Comparison of ENCODE assay signal across 25 cellular contexts in the genomic region with DNA sequence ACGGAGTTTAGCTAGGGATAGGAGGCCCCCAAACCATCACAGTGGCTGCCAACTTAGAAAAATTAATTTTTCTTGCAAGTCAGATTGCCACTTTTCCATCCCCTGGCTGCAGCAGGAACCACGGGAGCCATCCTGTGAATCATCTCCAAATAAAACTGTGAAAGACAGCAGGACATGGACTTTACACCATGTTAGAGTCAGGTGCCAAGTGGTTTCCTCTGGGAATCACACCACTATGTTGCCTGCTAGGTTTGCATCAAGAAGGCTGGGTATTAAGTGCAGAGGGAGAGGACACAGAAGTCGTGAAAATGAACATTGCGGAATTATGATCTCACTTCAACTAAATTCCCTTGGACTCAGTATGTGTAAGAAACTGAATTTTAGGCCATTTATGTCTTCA.
"Had no signal": no experiment of that assay in that cellular context is flagged by ENCODE, and none has a peak within 500 bp of the region (broad histone marks: within the 10 kb centered on the region; RNA-seq: fewer than 3 reads in every experiment).

No MANE protein-coding gene starts in this region.

- H3K27ac ChIP-seq: hepatocyte, left lung, neural progenitor cell, neutrophil, ovary, sigmoid colon, tibial nerve, uterus had no signal

- H3K9me3 ChIP-seq: left lung, neutrophil, ovary, tibial nerve, uterus had no signal

- H3K4me3 ChIP-seq: hepatocyte, left lung, lung, neural progenitor cell, ovary, sigmoid colon, smooth muscle cell, tibial nerve, uterus had no signal

- H3K27me3 ChIP-seq: left lung, neural progenitor cell, neutrophil, ovary, sigmoid colon, tibial nerve, uterus had no signal

- H3K4me1 ChIP-seq: left lung, neural progenitor cell, uterus had no signal

- H3K36me3 ChIP-seq: left lung, neural progenitor cell, neutrophil, ovary, sigmoid colon, tibial nerve, uterus had no signal

- ATAC-seq: left cardiac atrium; left lung; natural killer cell; right cardiac atrium; stimulated activated memory B cell treated with anti-CD40 and anti-IgM and Interleukin-4, amounts not matched to agents 10 μg/mL and 1 μg/mL and 100 μg/mL, for 72 hours; stimulated activated naive CD8-positive, alpha-beta T cell treated with anti-CD3 and anti-CD28 coated beads, Interleukin-15, amount 100 ng/mL, for 72 hours had no signal

- DNase-seq: islet precursor cell; left cardiac atrium; left lung; mesendoderm; naive B cell; natural killer cell; nephron progenitor cell; ovary; right cardiac atrium; sigmoid colon; stimulated activated CD4-positive, alpha-beta T cell treated with anti-CD3 and anti-CD28 coated beads, Interleukin-1b, Interleukin-23, amount 100 ng/mL, for 48 hours; stimulated activated CD4-positive, alpha-beta T cell treated with anti-CD3 and anti-CD28 coated beads, Interleukin-2, amount 100 ng/mL, for 48 hours; stimulated activated CD4-positive, alpha-beta T cell treated with anti-CD3 and anti-CD28 coated beads, Interleukin-4, amount 100 ng/mL, for 4 hours; stimulated activated CD8-positive, alpha-beta memory T cell treated with anti-CD3 and anti-CD28 coated beads, Interleukin-4, amount 100 ng/mL, for 48 hours; stimulated activated naive CD4-positive, alpha-beta T cell treated with Interleukin-2 at 50 U/mL for 16 hours; stimulated activated naive CD8-positive, alpha-beta T cell treated with anti-CD3 and anti-CD28 coated beads, Interleukin-15, amount 100 ng/mL, for 72 hours; substantia nigra; uterus had no signal
